26 cellular contexts compared by ENCODE assay signal in genomic region chr13:106593131-106593530, GRCh38.
"Had no signal": no experiment of that assay in that cellular context is flagged by ENCODE, and none has a peak within 500 bp of the region (broad histone marks: within the 10 kb centered on the region; RNA-seq: fewer than 3 reads in every experiment).

No MANE protein-coding gene starts in this region.

- H3K27me3 ChIP-seq: adrenal gland, ascending aorta, brain microvascular endothelial cell, sigmoid colon, stomach, suprapubic skin, tibial nerve had no signal

- ATAC-seq: activated T-cell treated with anti-CD3 and anti-CD28 coated beads, Interleukin-2, amount 50 U/mL, for 4 hours; lower lobe of right lung; naive thymus-derived CD4-positive, alpha-beta T cell; stimulated activated memory B cell treated with anti-CD40 and anti-IgM and Interleukin-4, amounts not matched to agents 10 μg/mL and 1 μg/mL and 100 μg/mL, for 72 hours had no signal

- H3K36me3 ChIP-seq: adrenal gland, ascending aorta, brain microvascular endothelial cell, lower lobe of right lung, sigmoid colon, stomach, suprapubic skin, tibial nerve had no signal

- DNase-seq: activated CD4-positive, alpha-beta T cell treated with anti-CD3 and anti-CD28 coated beads, Interleukin-2, amount 50 U/mL, for 4 hours; activated CD8-positive, alpha-beta memory T cell treated with anti-CD3 and anti-CD28 coated beads, Interleukin-2, amount 50 U/mL, for 48 hours; activated naive CD4-positive, alpha-beta T cell; activated T-cell treated with anti-CD3 and anti-CD28 coated beads, Interleukin-2, amount 50 U/mL, for 4 hours; adrenal gland; brain microvascular endothelial cell; caudate nucleus; effector CD8-positive, alpha-beta T cell; erythroblast; foreskin fibroblast; kidney; lower lobe of right lung; mesendoderm; naive thymus-derived CD4-positive, alpha-beta T cell; occipital lobe; retina; sigmoid colon; stimulated activated CD4-positive, alpha-beta T cell treated with anti-CD3 and anti-CD28 coated beads, Interleukin-15, amount 100 ng/mL, for 24 hours; stomach had no signal

- H3K4me1 ChIP-seq: adrenal gland, lower lobe of right lung, sigmoid colon had no signal

- H3K4me3 ChIP-seq: adrenal gland, ascending aorta, lower lobe of right lung, sigmoid colon, smooth muscle cell, stomach, suprapubic skin, tibial nerve had no signal

- H3K27ac ChIP-seq: adrenal gland, ascending aorta, brain microvascular endothelial cell, lower lobe of right lung, sigmoid colon, stomach, suprapubic skin, tibial nerve had no signal

- H3K9me3 ChIP-seq: adrenal gland, ascending aorta, lower lobe of right lung, sigmoid colon, stomach, suprapubic skin, tibial nerve had no signal

- FAIRE-seq: TTC549, urothelium cell line had no signal
